ENCODE assay signal across 11 cellular contexts in the genomic region with DNA sequence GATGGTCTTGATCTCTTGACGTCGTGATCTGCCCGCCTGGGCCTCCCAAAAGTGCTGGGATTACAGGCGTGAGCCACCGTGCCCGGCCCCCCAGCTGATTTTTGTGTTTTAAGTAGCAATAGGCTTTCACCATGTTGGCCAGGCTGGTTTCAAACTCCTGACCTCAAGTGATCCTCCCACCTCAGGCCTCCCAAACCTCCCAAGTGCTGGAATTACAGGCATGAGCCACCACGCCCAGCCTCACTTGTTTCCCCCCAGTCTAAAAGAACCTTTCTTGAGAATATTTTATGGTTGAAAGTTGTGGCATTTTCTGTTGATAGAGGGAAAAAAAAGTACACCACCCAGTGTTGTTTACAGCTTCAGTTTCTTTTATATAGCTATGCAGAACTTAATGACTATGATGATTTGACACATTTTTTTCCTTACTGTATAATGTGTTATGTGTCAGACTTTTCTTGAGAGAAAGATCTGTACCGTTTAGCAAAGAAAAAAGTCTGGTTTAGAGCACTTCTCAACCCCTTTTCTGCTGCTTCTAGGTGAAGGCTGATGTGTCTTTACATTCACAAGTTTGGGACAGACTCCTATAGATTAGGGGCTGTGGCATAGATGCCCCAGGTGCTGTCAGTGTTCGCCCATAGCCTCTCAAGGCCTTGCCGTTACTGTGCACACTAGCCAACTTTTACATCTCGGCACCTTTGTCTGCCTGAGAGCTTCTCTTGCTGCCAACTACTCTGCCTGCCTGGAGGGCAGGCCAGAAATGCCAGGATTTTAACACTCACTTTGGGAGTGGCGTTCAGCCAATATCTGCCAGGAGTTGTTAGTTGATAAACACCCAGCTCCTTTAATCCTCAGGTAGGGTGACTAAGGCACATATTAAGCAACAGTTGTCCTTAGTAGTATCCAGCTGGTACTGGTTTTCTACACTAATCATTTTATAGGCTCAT. TPM values are rescaled to one million over a fixed set of nuclear protein-coding genes. Genes with fewer than 3 reads are reported as not detected.
DNase-seq lines count a peak whose midpoint lies in the region; ATAC-seq, FAIRE-seq and TF ChIP-seq lines count a peak whose summit lies in the region.
"Had no signal": no experiment of that assay in that cellular context is flagged by ENCODE, and none has a peak within 500 bp of the region (broad histone marks: within the 10 kb centered on the region; RNA-seq: fewer than 3 reads in every experiment).

No MANE protein-coding gene starts in this region.

- H3K4me2 ChIP-seq in A549 = peak overlapping the region; percentile 47

- no peak overlapping the region; the same call in 2 of the 3 replicates for H3K4me3 ChIP-seq in A549
- no peak overlapping the region for H3K4me3 ChIP-seq in effector memory CD4-positive, alpha-beta T cell (ENCODE audit: insufficient read depth, low read depth, low read length, poor library complexity, severe bottlenecking)

- peak; percentile 71 to 79 for ATAC-seq in A549
- no peak for ATAC-seq in GM21447 (IDR thresholded peaks at IDR 0.05; ENCODE audit: unreplicated experiment)

- CTCF ChIA-PET in A549 (lab: Yijun Ruan, JAX) = interaction anchor here (0.7 to 1.2 kb wide), 3 partner anchors 51 to 121 kb away, joined by 3 read pairs; no protein-coding TSS in a partner anchor

- H3K9me3 ChIP-seq in A549 = no peaks in the 10 kb centered on the region
- no peaks in the 10 kb centered on the region for H3K9me3 ChIP-seq in effector memory CD4-positive, alpha-beta T cell (ENCODE audit: control insufficient read depth, low read length)

- no peak for TF ChIP-seq EP300 in A549 (IDR thresholded peaks at IDR 0.05)

- no peak for TF ChIP-seq CTCF in A549 (IDR thresholded peaks at IDR 0.05)

- FAIRE-seq in A549 (lab: Jason Lieb, UNC) = no peak
- FAIRE-seq: endometrium had no signal

- DNase-seq in A549 (ENCODE audit: low read depth in 1 of 2, low spot score in 1 of 2) (peak; percentile 38 to 63), HT-29 (ENCODE audit: low spot score) (peak; percentile 92), amniotic epithelial cell (ENCODE audit: low read depth) (peak; percentile 82), kidney glomerular epithelial cell (lab: John Stamatoyannopoulos, UW) (peak; percentile 24), NCI-H1048 (lab: John Stamatoyannopoulos, UW) (no peak), NCI-H187 (lab: John Stamatoyannopoulos, UW) (no peak)
- DNase-seq in effector memory CD4-positive, alpha-beta T cell = no peak
- DNase-seq: activated CD4-positive, alpha-beta T cell treated with anti-CD3 and anti-CD28 coated beads for 4 hours; retina had no signal

- peaks cover 32% of the 10 kb centered on the region for H3K4me1 ChIP-seq in A549
- H3K4me1 ChIP-seq in effector memory CD4-positive, alpha-beta T cell (ENCODE audit: control insufficient read depth, insufficient read depth, low read length, poor library complexity, severe bottlenecking) = no peaks in the 10 kb centered on the region

- H3K27me3 ChIP-seq in effector memory CD4-positive, alpha-beta T cell (replicated peaks; ENCODE audit: control insufficient read depth, insufficient read depth, low read length, poor library complexity, severe bottlenecking) = no peaks in the 10 kb centered on the region

- H3K36me3 ChIP-seq in effector memory CD4-positive, alpha-beta T cell (ENCODE audit: control insufficient read depth, insufficient read depth, low read length) = no peaks in the 10 kb centered on the region

- no peak for TF ChIP-seq POLR2A in A549 (IDR thresholded peaks at IDR 0.05; ENCODE audit: low read length)

- H3K27ac ChIP-seq in A549 = peak overlapping the region; percentile 19 to 78; a peak in 3 of 6 replicates
- no peak overlapping the region for H3K27ac ChIP-seq in effector memory CD4-positive, alpha-beta T cell (ENCODE audit: insufficient read depth, low read length, poor library complexity, severe bottlenecking)

- TF ChIP-seq RAD21 in A549 (conservative IDR thresholded peaks at IDR 0.05 in 1 of 2, IDR thresholded peaks at IDR 0.05 in 1 of 2) = no peak

- 53% methylated on average over 11 of the region's 12 CpGs for WGBS in A549 (ENCODE audit: missing lambda C conversion rate)

- POLR2A ChIA-PET in A549 (lab: Yijun Ruan, JAX) = no interaction called here

TF ChIP-seq in A549, 52 proteins besides CTCF, POLR2A, EP300 and RAD21:
- TF ChIP-seq CEBPB (IDR thresholded peaks at IDR 0.05) (peak; percentile 67 to 89; a peak in 3 of 4 replicates), JUN (IDR thresholded peaks at IDR 0.05) (peak in 1 of 2 experiments; percentile 39; a peak in 1 of 5 replicates), HEYL (CRISPR knock-in tag; IDR thresholded peaks at IDR 0.05) (no peak), JUNB (IDR thresholded peaks at IDR 0.05) (peak; percentile 55; the same call in 1 of the 2 replicates), FOSL2 (IDR thresholded peaks at IDR 0.05) (0 out of 2 replicates have a peak, but pooled peaks have one; percentile 33), FOSL2 (CRISPR knock-in tag; IDR thresholded peaks at IDR 0.05) (peak; percentile 40), SMC3 (IDR thresholded peaks at IDR 0.05) (0 out of 3 replicates have a peak, but pooled peaks have one; percentile 7)
- TF ChIP-seq, protein P1, sequence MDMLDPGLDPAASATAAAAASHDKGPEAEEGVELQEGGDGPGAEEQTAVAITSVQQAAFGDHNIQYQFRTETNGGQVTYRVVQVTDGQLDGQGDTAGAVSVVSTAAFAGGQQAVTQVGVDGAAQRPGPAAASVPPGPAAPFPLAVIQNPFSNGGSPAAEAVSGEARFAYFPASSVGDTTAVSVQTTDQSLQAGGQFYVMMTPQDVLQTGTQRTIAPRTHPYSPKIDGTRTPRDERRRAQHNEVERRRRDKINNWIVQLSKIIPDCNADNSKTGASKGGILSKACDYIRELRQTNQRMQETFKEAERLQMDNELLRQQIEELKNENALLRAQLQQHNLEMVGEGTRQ (IDR thresholded peaks at IDR 0.05) = no peak

RNA-seq across cellular contexts. Expression of a gene that starts 33.0 kb away (rescaled TPM):
- not detected in 2 replicates for polyA plus RNA-seq in A549 (2011; rRNA removed)
- not detected in 2 replicates for polyA plus RNA-seq in A549 (2012; cell fraction: cytosol; rRNA removed)
- not detected in 2 replicates for polyA plus RNA-seq in A549 (2012; cell fraction: nucleus; rRNA removed)
- not detected in 3 replicates for polyA plus RNA-seq in A549 (2017; fragmentation: RNase III; extraction: RNeasy Plus Mini Kit Qiagen cat#74134 plus additional on column Dnase treatment)
- polyA minus RNA-seq in A549 (2011; rRNA and poly(A)+ RNA removed) = not detected in 2 replicates
- total RNA-seq in HT-29 (2014; rRNA removed; shearing (Covaris generic)) = not detected in 2 replicates

RNA-seq across cellular contexts. Expression of a gene that starts 47.6 kb away (rescaled TPM):
- polyA plus RNA-seq in A549 (2011; rRNA removed) (17.7 and 30.0 TPM in 2 replicates), A549 (2017; fragmentation: RNase III; extraction: RNeasy Plus Mini Kit Qiagen cat#74134 plus additional on column Dnase treatment) (19.3 to 24.5 TPM (median 21.0 TPM) in 3 replicates)
- polyA plus RNA-seq in A549 (2012; cell fraction: cytosol; rRNA removed) = 8.1 and 8.9 TPM in 2 replicates
- polyA plus RNA-seq in A549 (2012; cell fraction: nucleus; rRNA removed) = 3.6 and 3.9 TPM in 2 replicates
- 2.8 and 3.7 TPM in 2 replicates for polyA minus RNA-seq in A549 (2011; rRNA and poly(A)+ RNA removed)
- total RNA-seq in HT-29 (2014; rRNA removed; shearing (Covaris generic)) = 16.8 and 18.2 TPM in 2 replicates

Comparison
In these comparisons a context has a peak if more than half of its experiments do, and no peak if none do; other contexts are left out.
1. DNase-seq: peak in A549 (2 of 2), HT-29 (single experiment), amniotic epithelial cell (single experiment) and kidney glomerular epithelial cell (single experiment); none in NCI-H1048 (single experiment), NCI-H187 (0 of 2) and effector memory CD4-positive, alpha-beta T cell (0 of 3).